In genomic region chr6:158287047-158287446, GRCh38 we compare ENCODE assay signal across 2 cellular contexts.
TF ChIP-seq lines count a peak whose summit lies in the region.

No MANE protein-coding gene starts in this region.

TF ChIP-seq in SK-N-SH, 30 proteins besides CTCF, POLR2A, EP300 and RAD21 (continued from another document):
- TF ChIP-seq, protein P1, sequence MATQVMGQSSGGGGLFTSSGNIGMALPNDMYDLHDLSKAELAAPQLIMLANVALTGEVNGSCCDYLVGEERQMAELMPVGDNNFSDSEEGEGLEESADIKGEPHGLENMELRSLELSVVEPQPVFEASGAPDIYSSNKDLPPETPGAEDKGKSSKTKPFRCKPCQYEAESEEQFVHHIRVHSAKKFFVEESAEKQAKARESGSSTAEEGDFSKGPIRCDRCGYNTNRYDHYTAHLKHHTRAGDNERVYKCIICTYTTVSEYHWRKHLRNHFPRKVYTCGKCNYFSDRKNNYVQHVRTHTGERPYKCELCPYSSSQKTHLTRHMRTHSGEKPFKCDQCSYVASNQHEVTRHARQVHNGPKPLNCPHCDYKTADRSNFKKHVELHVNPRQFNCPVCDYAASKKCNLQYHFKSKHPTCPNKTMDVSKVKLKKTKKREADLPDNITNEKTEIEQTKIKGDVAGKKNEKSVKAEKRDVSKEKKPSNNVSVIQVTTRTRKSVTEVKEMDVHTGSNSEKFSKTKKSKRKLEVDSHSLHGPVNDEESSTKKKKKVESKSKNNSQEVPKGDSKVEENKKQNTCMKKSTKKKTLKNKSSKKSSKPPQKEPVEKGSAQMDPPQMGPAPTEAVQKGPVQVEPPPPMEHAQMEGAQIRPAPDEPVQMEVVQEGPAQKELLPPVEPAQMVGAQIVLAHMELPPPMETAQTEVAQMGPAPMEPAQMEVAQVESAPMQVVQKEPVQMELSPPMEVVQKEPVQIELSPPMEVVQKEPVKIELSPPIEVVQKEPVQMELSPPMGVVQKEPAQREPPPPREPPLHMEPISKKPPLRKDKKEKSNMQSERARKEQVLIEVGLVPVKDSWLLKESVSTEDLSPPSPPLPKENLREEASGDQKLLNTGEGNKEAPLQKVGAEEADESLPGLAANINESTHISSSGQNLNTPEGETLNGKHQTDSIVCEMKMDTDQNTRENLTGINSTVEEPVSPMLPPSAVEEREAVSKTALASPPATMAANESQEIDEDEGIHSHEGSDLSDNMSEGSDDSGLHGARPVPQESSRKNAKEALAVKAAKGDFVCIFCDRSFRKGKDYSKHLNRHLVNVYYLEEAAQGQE (IDR thresholded peaks at IDR 0.05; ENCODE audit: low read depth, low read length) = no peak
- TF ChIP-seq FOXJ3 (CRISPR knock-in tag; IDR thresholded peaks at IDR 0.05) (no peak), TCF12 (IDR thresholded peaks at IDR 0.05) (no peak), MEF2A (IDR thresholded peaks at IDR 0.05; ENCODE audit: borderline replicate concordance, low read depth) (no peak), RFX5 (IDR thresholded peaks at IDR 0.05; ENCODE audit: low read length) (no peak), TAF1 (IDR thresholded peaks at IDR 0.05; ENCODE audit: borderline replicate concordance, low read depth, low read length) (no peak), TEAD4 (IDR thresholded peaks at IDR 0.05; ENCODE audit: borderline replicate concordance, insufficient read depth) (no peak)

TF ChIP-seq in SK-N-SH treated with all-trans-retinoic acid at 6 μM for 48 hours, 23 proteins besides CTCF, POLR2A, EP300 and RAD21 (continued from another document):
- TF ChIP-seq POU6F1 (CRISPR knock-in tag; IDR thresholded peaks at IDR 0.05; ENCODE audit: borderline replicate concordance, low read depth) = no peak
- no peak for TF ChIP-seq ZFP30 (CRISPR knock-in tag; IDR thresholded peaks at IDR 0.05)
- no peak for TF ChIP-seq ESRRG (CRISPR knock-in tag; IDR thresholded peaks at IDR 0.05)
- no peak for TF ChIP-seq TOX (CRISPR knock-in tag; IDR thresholded peaks at IDR 0.05; ENCODE audit: borderline replicate concordance)
- TF ChIP-seq ZC3H10 (CRISPR knock-in tag; IDR thresholded peaks at IDR 0.05) = no peak
- no peak for TF ChIP-seq PPARA (CRISPR knock-in tag; IDR thresholded peaks at IDR 0.05; ENCODE audit: borderline replicate concordance)
- TF ChIP-seq, protein P2, sequence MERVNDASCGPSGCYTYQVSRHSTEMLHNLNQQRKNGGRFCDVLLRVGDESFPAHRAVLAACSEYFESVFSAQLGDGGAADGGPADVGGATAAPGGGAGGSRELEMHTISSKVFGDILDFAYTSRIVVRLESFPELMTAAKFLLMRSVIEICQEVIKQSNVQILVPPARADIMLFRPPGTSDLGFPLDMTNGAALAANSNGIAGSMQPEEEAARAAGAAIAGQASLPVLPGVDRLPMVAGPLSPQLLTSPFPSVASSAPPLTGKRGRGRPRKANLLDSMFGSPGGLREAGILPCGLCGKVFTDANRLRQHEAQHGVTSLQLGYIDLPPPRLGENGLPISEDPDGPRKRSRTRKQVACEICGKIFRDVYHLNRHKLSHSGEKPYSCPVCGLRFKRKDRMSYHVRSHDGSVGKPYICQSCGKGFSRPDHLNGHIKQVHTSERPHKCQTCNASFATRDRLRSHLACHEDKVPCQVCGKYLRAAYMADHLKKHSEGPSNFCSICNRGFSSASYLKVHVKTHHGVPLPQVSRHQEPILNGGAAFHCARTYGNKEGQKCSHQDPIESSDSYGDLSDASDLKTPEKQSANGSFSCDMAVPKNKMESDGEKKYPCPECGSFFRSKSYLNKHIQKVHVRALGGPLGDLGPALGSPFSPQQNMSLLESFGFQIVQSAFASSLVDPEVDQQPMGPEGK (CRISPR knock-in tag; IDR thresholded peaks at IDR 0.05; ENCODE audit: borderline replicate concordance) = no peak
- TF ChIP-seq CSDC2 (CRISPR knock-in tag; IDR thresholded peaks at IDR 0.05) = no peak
- TF ChIP-seq RARB (CRISPR knock-in tag; IDR thresholded peaks at IDR 0.05) = no peak
- no peak for TF ChIP-seq SNAI2 (CRISPR knock-in tag; IDR thresholded peaks at IDR 0.05)
- no peak for TF ChIP-seq ISL1 (CRISPR knock-in tag; IDR thresholded peaks at IDR 0.05)
- no peak for TF ChIP-seq ZNF8 (CRISPR knock-in tag; IDR thresholded peaks at IDR 0.05)
- TF ChIP-seq GLIS3 (CRISPR knock-in tag; IDR thresholded peaks at IDR 0.05) = no peak
